In the genomic region with DNA sequence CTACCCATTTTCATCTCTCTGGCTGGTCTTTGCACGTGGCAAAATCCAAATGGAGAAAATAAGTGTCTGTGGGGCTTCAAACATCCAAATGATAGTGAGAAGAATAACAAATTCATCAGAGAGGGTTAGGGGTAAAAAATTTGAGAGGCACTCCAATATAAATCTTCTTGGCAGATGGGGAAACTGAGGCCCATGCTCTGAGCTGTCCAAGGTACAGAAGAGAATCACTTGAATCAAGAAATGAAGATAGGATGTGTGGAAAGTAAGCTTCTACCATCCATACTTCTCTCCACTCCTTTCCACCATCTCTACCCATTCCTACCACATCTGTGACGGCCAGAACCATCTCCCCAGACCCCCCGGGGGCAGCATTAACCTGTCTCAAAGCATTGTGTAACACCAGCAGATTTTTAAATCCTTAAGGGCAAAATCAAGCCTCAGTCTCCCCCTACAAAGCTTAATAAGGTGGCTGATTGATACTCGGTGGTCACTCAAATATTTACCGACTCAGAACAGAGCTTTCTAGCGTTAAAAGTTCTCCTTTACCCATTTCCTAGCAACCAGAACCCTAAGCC, we compare ENCODE assay signal across 8 cellular contexts. TPM values are rescaled to one million over a fixed set of nuclear protein-coding genes. Genes with fewer than 3 reads are reported as not detected.
DNase-seq lines count a peak whose midpoint lies in the region; ATAC-seq and TF ChIP-seq lines count a peak whose summit lies in the region.

No MANE protein-coding gene starts in this region.

- H3K9ac ChIP-seq in endodermal cell (ENCODE audit: extremely low read depth, low read length, poor library complexity, severe bottlenecking) = peak overlapping the region; percentile 86

- peak overlapping the region; percentile 93 to 99 (median 98) for H3K4me3 Mint-ChIP-seq in CD8-positive, alpha-beta memory T cell
- peak overlapping the region; percentile 90 for H3K4me3 Mint-ChIP-seq in endodermal cell

- TF ChIP-seq CTCF in endodermal cell (conservative IDR thresholded peaks at IDR 0.05) (no peak), osteoblast (IDR thresholded peaks at IDR 0.05; ENCODE audit: extremely low read depth, low read depth, low read length) (no peak)

- H3K9me3 Mint-ChIP-seq in CD8-positive, alpha-beta memory T cell = no peaks in the 10 kb centered on the region
- H3K9me3 Mint-ChIP-seq in endodermal cell = no peaks in the 10 kb centered on the region

- peaks cover 0 to 27% (median 9%) of the 10 kb centered on the region in 3 donors for H3K36me3 Mint-ChIP-seq in CD8-positive, alpha-beta memory T cell
- peaks cover 6% of the 10 kb centered on the region for H3K36me3 Mint-ChIP-seq in endodermal cell (ENCODE audit: low read depth)

- H3K9me3 ChIP-seq in CD8-positive, alpha-beta memory T cell (ENCODE audit: low read length) = no peaks in the 10 kb centered on the region
- H3K9me3 ChIP-seq in endodermal cell (ENCODE audit: control insufficient read depth, low read length) (no peaks in the 10 kb centered on the region), osteoblast (ENCODE audit: low read depth, low read length) (no peaks in the 10 kb centered on the region)

- H3K79me2 ChIP-seq in osteoblast (ENCODE audit: insufficient read depth, low read length) = peaks cover 75% of the 10 kb centered on the region

- no peaks in the 10 kb centered on the region for H3K27me3 ChIP-seq in CD8-positive, alpha-beta memory T cell (ENCODE audit: insufficient read depth, low read length, poor library complexity, severe bottlenecking)
- H3K27me3 ChIP-seq in endodermal cell (ENCODE audit: control insufficient read depth, insufficient read depth, low read length, poor library complexity, severe bottlenecking) (peaks cover 22% of the 10 kb centered on the region), osteoblast (ENCODE audit: insufficient read depth, low read length) (no peaks in the 10 kb centered on the region)

- POLR2A ChIA-PET in CD8-positive, alpha-beta memory T cell (lab: Charles Lee) = no interaction called here
- POLR2A ChIA-PET in HEK293T (lab: Yijun Ruan, JAX) = interaction anchor here (1.3 to 2.4 kb wide), 7 partner anchors 10 to 191 kb away, joined by 5 to 25 read pairs (median 9); partner anchors contain the start of gene SLC25A28

- H3K4me1 ChIP-seq in CD8-positive, alpha-beta memory T cell (ENCODE audit: insufficient read depth, low read length) = peaks cover 18% of the 10 kb centered on the region
- peaks cover 7% of the 10 kb centered on the region for H3K4me1 ChIP-seq in endodermal cell (ENCODE audit: control insufficient read depth, insufficient read depth, low read length)
- peaks cover 18% of the 10 kb centered on the region for H3K4me1 ChIP-seq in osteoblast (ENCODE audit: insufficient read depth, low read length)

- peak overlapping the region; percentile 79 for H3K27ac ChIP-seq in CD8-positive, alpha-beta memory T cell (ENCODE audit: low read depth, low read length)
- H3K27ac ChIP-seq in endodermal cell (ENCODE audit: low read depth, low read length) (no peak overlapping the region), osteoblast (ENCODE audit: low read depth, low read length) (peak overlapping the region; percentile 93)

- H3K27ac Mint-ChIP-seq in CD8-positive, alpha-beta memory T cell = peak overlapping the region; percentile 56 to 98 (median 96)
- H3K27ac Mint-ChIP-seq in endodermal cell = peak overlapping the region; percentile 99

- no peaks in the 10 kb centered on the region for H4K20me1 ChIP-seq in osteoblast (ENCODE audit: insufficient read depth, low read length)

- H3K4me2 ChIP-seq in osteoblast (ENCODE audit: insufficient read depth, low read length) = peak overlapping the region; percentile 93

- CTCF ChIA-PET in CD8-positive, alpha-beta memory T cell (lab: Charles Lee) = interaction anchor here (0.8 kb wide), 1 partner anchor 37 kb away, joined by 3 read pairs; no protein-coding TSS in a partner anchor
- CTCF ChIA-PET in HEK293T (lab: Yijun Ruan, JAX) = no interaction called here

- peak overlapping the region; percentile 99 for H2AFZ ChIP-seq in osteoblast (ENCODE audit: low read length)

- no peaks in the 10 kb centered on the region for H3K36me3 ChIP-seq in CD8-positive, alpha-beta memory T cell (ENCODE audit: insufficient read depth, low read length)
- H3K36me3 ChIP-seq in endodermal cell (ENCODE audit: control insufficient read depth, insufficient read depth, low read length) (peaks cover 11% of the 10 kb centered on the region), osteoblast (ENCODE audit: insufficient read depth, low read length) (peaks cover 12% of the 10 kb centered on the region)

- peaks cover 0 to 4% of the 10 kb centered on the region in 2 donors for H3K27me3 Mint-ChIP-seq in CD8-positive, alpha-beta memory T cell
- peaks cover 5% of the 10 kb centered on the region for H3K27me3 Mint-ChIP-seq in endodermal cell (ENCODE audit: insufficient read depth)

- peak overlapping the region; percentile 89 for H3K4me3 ChIP-seq in CD8-positive, alpha-beta memory T cell (ENCODE audit: low read length)
- peak overlapping the region; percentile 94 for H3K4me3 ChIP-seq in endodermal cell (ENCODE audit: low read length)
- peak overlapping the region; percentile 100 for H3K4me3 ChIP-seq in osteoblast (ENCODE audit: insufficient read depth, low read length)

- DNase-seq in CD8-positive, alpha-beta memory T cell = no peak
- DNase-seq in NCI-H69 (lab: John Stamatoyannopoulos, UW) = peak; percentile 5
- peak; percentile 56 for DNase-seq in endodermal cell
- DNase-seq in osteoblast (ENCODE audit: insufficient read length, low spot score, missing footprints) = no peak
- DNase-seq in NCI-H446 (lab: John Stamatoyannopoulos, UW) = no peak
- DNase-seq in HEK293T (ENCODE audit: extremely low spot score) = no peak

- ATAC-seq in HG02981 (IDR thresholded peaks at IDR 0.05; ENCODE audit: unreplicated experiment) (no peak), GM21360 (IDR thresholded peaks at IDR 0.05; ENCODE audit: unreplicated experiment) (no peak)

- peaks cover 32 to 47% (median 41%) of the 10 kb centered on the region in 3 donors for H3K4me1 Mint-ChIP-seq in CD8-positive, alpha-beta memory T cell
- peaks cover 24% of the 10 kb centered on the region for H3K4me1 Mint-ChIP-seq in endodermal cell

- 8 to 26% methylated on average over 3 to 6 of the region's 6 CpGs for WGBS in endodermal cell (ENCODE audit: insufficient coverage in 1 of 2, insufficient read length in 1 of 2), 2 experiments

TF ChIP-seq in HEK293T, 16 proteins besides CTCF, POLR2A, EP300 and RAD21:
- TF ChIP-seq PKNOX1 (IDR thresholded peaks at IDR 0.05) (no peak), SUZ12 (IDR thresholded peaks at IDR 0.05) (no peak), ARNT (IDR thresholded peaks at IDR 0.05) (no peak), FOXK2 (IDR thresholded peaks at IDR 0.05) (no peak), LEF1 (IDR thresholded peaks at IDR 0.05; ENCODE audit: borderline replicate concordance) (no peak), NFRKB (IDR thresholded peaks at IDR 0.05) (no peak), SP1 (IDR thresholded peaks at IDR 0.05) (no peak), HDGF (IDR thresholded peaks at IDR 0.05; ENCODE audit: borderline replicate concordance) (no peak), CTBP1 (IDR thresholded peaks at IDR 0.05; ENCODE audit: borderline replicate concordance) (no peak), L3MBTL2 (conservative IDR thresholded peaks at IDR 0.05) (no peak), FOXA1 (IDR thresholded peaks at IDR 0.05) (no peak), ELF4 (IDR thresholded peaks at IDR 0.05) (no peak), ZNF384 (IDR thresholded peaks at IDR 0.05) (no peak), BHLHE40 (IDR thresholded peaks at IDR 0.05; ENCODE audit: borderline replicate concordance) (no peak), FOXM1 (IDR thresholded peaks at IDR 0.05; ENCODE audit: borderline replicate concordance) (no peak), TARDBP (IDR thresholded peaks at IDR 0.05) (no peak)

RNA-seq across cellular contexts. Expression of gene GOT1, which starts 0.8 kb away (rescaled TPM):
- 10 to 100 TPM; 32.9 to 33.4 TPM for total RNA-seq in CD8-positive, alpha-beta memory T cell
- polyA plus RNA-seq in CD8-positive, alpha-beta memory T cell = 24.6 TPM
- total RNA-seq in endodermal cell (10 to 100 TPM; 35.1 to 36.5 TPM), osteoblast (36.2 and 42.7 TPM in 2 replicates)
- polyA plus RNA-seq in endodermal cell (2013, experiment 1 of 2) = 39.7 TPM
- polyA plus RNA-seq in endodermal cell (2013, experiment 2 of 2) = 35.5 TPM

Comparison
In these comparisons a context has a peak if more than half of its experiments do, and no peak if none do; other contexts are left out.
1. DNase-seq: peak in NCI-H69 (single experiment) and endodermal cell (single experiment); none in CD8-positive, alpha-beta memory T cell (0 of 5), osteoblast (single experiment), NCI-H446 (0 of 2) and HEK293T (single experiment).
2. Peak in every context shown above with its lines, with median percentiles within 50 percentile points of each other: H3K4me3 ChIP-seq.